Comparison of ENCODE assay signal across 23 cellular contexts in genomic region chr9:84076359-84076758, GRCh38.
DNase-seq lines count a peak whose midpoint lies in the region; ATAC-seq and TF ChIP-seq lines count a peak whose summit lies in the region.
"Had no signal": no experiment of that assay in that cellular context is flagged by ENCODE, and none has a peak within 500 bp of the region (broad histone marks: within the 10 kb centered on the region; RNA-seq: fewer than 3 reads in every experiment).

No MANE protein-coding gene starts in this region.

- no peak overlapping the region for H3K4me3 ChIP-seq in colonic mucosa
- no peak overlapping the region for H3K4me3 ChIP-seq in mucosa of descending colon
- no peak overlapping the region for H3K4me3 ChIP-seq in transverse colon
- H3K4me3 ChIP-seq: BLaER1, GM12878 had no signal

- in situ Hi-C loops in transverse colon (cut with MboI; ENCODE audit: low pct_ligation_motif_present in 1 of 4, low pct_unique_long_range_greater_than_20kb in 1 of 4, low sequenced_read_pairs in 3 of 4) = no loop called here

- no peak for TF ChIP-seq POLR2A in transverse colon (IDR thresholded peaks at IDR 0.05)

- no peak overlapping the region for H3K27ac ChIP-seq in colonic mucosa
- no peak overlapping the region for H3K27ac ChIP-seq in transverse colon
- no peak overlapping the region for H3K27ac ChIP-seq in substantia nigra (ENCODE audit: low read depth, low read length, poor library complexity, severe bottlenecking)
- H3K27ac ChIP-seq: BLaER1 had no signal

- H3K36me3 ChIP-seq in colonic mucosa (no peaks in the 10 kb centered on the region), mucosa of descending colon (ENCODE audit: low read depth) (no peaks in the 10 kb centered on the region), transverse colon (no peaks in the 10 kb centered on the region)
- H3K36me3 ChIP-seq: BE2C, BLaER1 had no signal

- H3K9ac ChIP-seq in colonic mucosa (ENCODE audit: low read depth in 2 of 2, low read length in 2 of 2) = no peak overlapping the region
- H3K9ac ChIP-seq: BLaER1 had no signal

- intact Hi-C loops in colonic mucosa (cut with DNase I) = no loop called here
- intact Hi-C loops in mucosa of descending colon (cut with DNase I, micrococcal nuclease) = no loop called here
- intact Hi-C loops in transverse colon (cut with DNase I; ENCODE audit: low total_unique reads) = no loop called here

- 50% methylated on average over 1 of the region's 1 CpG; no CpG with 5 or more reads in 1 of the 2 donors for WGBS in transverse colon (ENCODE audit: low coverage in 1 of 2), 2 donors

- TF ChIP-seq CTCF in colonic mucosa (IDR thresholded peaks at IDR 0.05) = no peak
- no peak for TF ChIP-seq CTCF in mucosa of descending colon (IDR thresholded peaks at IDR 0.05)
- no peak for TF ChIP-seq CTCF in transverse colon (IDR thresholded peaks at IDR 0.05)

- H3K27me3 ChIP-seq in colonic mucosa (no peaks in the 10 kb centered on the region), transverse colon (no peaks in the 10 kb centered on the region)
- H3K27me3 ChIP-seq: BE2C, BLaER1 had no signal

- ATAC-seq in mucosa of descending colon = peak; percentile 93
- ATAC-seq: GM12878 had no signal

- H3K9me3 ChIP-seq in colonic mucosa (no peaks in the 10 kb centered on the region), mucosa of descending colon (no peaks in the 10 kb centered on the region), transverse colon (no peaks in the 10 kb centered on the region)
- H3K9me3 ChIP-seq: BE2C had no signal

- TF ChIP-seq EP300 in transverse colon (IDR thresholded peaks at IDR 0.05; ENCODE audit: low read depth) = no peak

- H3K4me1 ChIP-seq in colonic mucosa (no peaks in the 10 kb centered on the region), mucosa of descending colon (ENCODE audit: low read depth) (no peaks in the 10 kb centered on the region), transverse colon (no peaks in the 10 kb centered on the region)
- H3K4me1 ChIP-seq: BE2C had no signal

- DNase-seq in colonic mucosa (peak; percentile 28), mucosa of descending colon (peak in 2 of 3 donors; percentile 33 to 43), transverse colon (peak; percentile 21), substantia nigra (lab: John Stamatoyannopoulos, UW) (no peak), NCI-H1694 (lab: John Stamatoyannopoulos, UW) (no peak)
- no peak for DNase-seq in stimulated activated CD4-positive, alpha-beta T cell treated with anti-CD3 and anti-CD28 coated beads, Interleukin-15, amount 100 ng/mL, for 24 hours
- DNase-seq: 8988T; ACHN; BE2C; C1 segment of cervical spinal cord; CD4-positive, alpha-beta memory T cell; CD4-positive, CD25-positive, alpha-beta regulatory T cell; CD8-positive, alpha-beta memory T cell; COR-L47; DMS 273 treated with DMSO at 0.1 percent for 48 hours; DMS153; DMS53; DMS79; DND-41; EL; GDM1 had no signal

Comparison
In these comparisons a context has a peak if more than half of its experiments do, and no peak if none do; other contexts are left out.
1. DNase-seq: peak in colonic mucosa (single experiment), mucosa of descending colon (2 of 3) and transverse colon (single experiment); none in substantia nigra (0 of 49), stimulated activated CD4-positive, alpha-beta T cell treated with anti-CD3 and anti-CD28 coated beads, Interleukin-15, amount 100 ng/mL, for 24 hours (single experiment) and NCI-H1694 (single experiment).